Comparison of ENCODE assay signal across 14 cellular contexts in the genomic region with DNA sequence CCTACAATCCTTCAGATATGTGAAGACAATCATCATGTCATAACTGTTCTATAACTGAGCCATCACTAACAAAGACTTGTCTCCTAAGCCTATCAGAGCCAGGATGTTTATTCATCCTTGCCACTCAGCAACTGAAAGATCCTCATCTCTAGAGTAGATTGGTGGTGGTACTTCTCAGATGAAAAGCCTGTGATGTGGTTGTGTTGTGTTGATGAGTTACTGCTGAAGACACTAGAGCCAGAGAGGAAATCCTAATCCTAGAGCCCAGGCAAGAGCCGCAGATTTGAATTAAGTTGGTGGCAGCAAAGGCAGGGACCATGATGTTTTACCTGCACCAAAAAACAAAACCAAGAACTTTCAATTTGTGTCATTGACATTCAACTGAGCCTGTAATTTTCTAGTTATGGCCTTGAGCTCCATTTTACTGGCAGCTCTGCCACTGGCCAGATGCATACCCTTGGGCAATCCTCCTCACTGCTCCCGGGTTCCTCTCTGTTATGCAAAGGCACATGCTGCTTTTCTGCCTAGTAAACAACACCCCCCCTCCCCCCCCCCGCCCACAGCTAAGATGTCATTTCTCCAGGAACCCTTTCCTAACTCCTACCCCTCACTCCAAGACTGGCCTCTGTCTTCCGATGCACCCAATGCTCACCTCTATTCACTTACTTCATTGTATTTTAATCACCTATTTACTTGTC. TPM values are rescaled to one million over a fixed set of nuclear protein-coding genes. Genes with fewer than 3 reads are reported as not detected.
DNase-seq lines count a peak whose midpoint lies in the region; TF ChIP-seq lines count a peak whose summit lies in the region.
"Had no signal": no experiment of that assay in that cellular context is flagged by ENCODE, and none has a peak within 500 bp of the region (broad histone marks: within the 10 kb centered on the region; RNA-seq: fewer than 3 reads in every experiment).

No MANE protein-coding gene starts in this region.

- no peak overlapping the region for H3K4me3 Mint-ChIP-seq in activated CD4-positive, alpha-beta memory T cell treated with anti-CD3 and anti-CD28 coated beads for 36 hours
- H3K4me3 Mint-ChIP-seq: stimulated activated naive B cell treated with anti-CD40 and anti-IgM and Interleukin-4, amounts not matched to agents 10 μg/mL and 1 μg/mL and 100 μg/mL, for 72 hours had no signal

- H3K27me3 ChIP-seq in right atrium auricular region: no peaks in the 10 kb centered on the region

- H3K4me3 ChIP-seq in right atrium auricular region: no peak overlapping the region

- H3K4me1 Mint-ChIP-seq in activated CD4-positive, alpha-beta memory T cell treated with anti-CD3 and anti-CD28 coated beads for 36 hours (ENCODE audit: low read depth): peaks cover 26% of the 10 kb centered on the region

- H3K27me3 Mint-ChIP-seq in activated CD4-positive, alpha-beta memory T cell treated with anti-CD3 and anti-CD28 coated beads for 36 hours: no peaks in the 10 kb centered on the region
- H3K27me3 Mint-ChIP-seq: stimulated activated naive B cell treated with anti-CD40 and anti-IgM and Interleukin-4, amounts not matched to agents 10 μg/mL and 1 μg/mL and 100 μg/mL, for 72 hours had no signal

- H3K9me3 ChIP-seq in right atrium auricular region: no peaks in the 10 kb centered on the region

- H3K36me3 Mint-ChIP-seq in activated CD4-positive, alpha-beta memory T cell treated with anti-CD3 and anti-CD28 coated beads for 36 hours: no peaks in the 10 kb centered on the region

- H3K4me1 ChIP-seq in right atrium auricular region: peaks cover 0 to 33% of the 10 kb centered on the region in 2 donors

- H3K36me3 ChIP-seq in right atrium auricular region: no peaks in the 10 kb centered on the region

- TF ChIP-seq CTCF in right atrium auricular region (IDR thresholded peaks at IDR 0.05): no peak

- peak; percentile 53 for DNase-seq in stimulated activated CD4-positive, alpha-beta T cell treated with anti-CD3 and anti-CD28 coated beads, Interleukin-15, amount 100 ng/mL, for 24 hours
- no peak for DNase-seq in stimulated activated CD4-positive, alpha-beta T cell treated with anti-CD3 and anti-CD28 coated beads, Interleukin-12 subunit alpha, Interleukin-12 subunit beta, amount 100 ng/mL, for 4 hours
- peak; percentile 71 for DNase-seq in activated CD4-positive, alpha-beta memory T cell treated with anti-CD3 and anti-CD28 coated beads for 36 hours
- peak; percentile 58 for DNase-seq in iPS-NIHi7 (ENCODE audit: extremely low spot score)
- no peak for DNase-seq in NCI-H2171 treated with DMSO at 0.1 percent for 48 hours (lab: John Stamatoyannopoulos, UW)
- no peak for DNase-seq in amniotic stem cell (lab: John Stamatoyannopoulos, UW)
- no peak for DNase-seq in right atrium auricular region (ENCODE audit: low spot score)
- DNase-seq in caudate nucleus (lab: John Stamatoyannopoulos, UW): no peak
- DNase-seq: activated effector memory CD4-positive, alpha-beta T cell treated with Interleukin-2 at 50 U/mL for 16 hours; NCI-H1048; NCI-H446; nucleus accumbens; small intestine; stimulated activated naive B cell treated with anti-CD40 and anti-IgM and Interleukin-4, amounts not matched to agents 10 μg/mL and 1 μg/mL and 100 μg/mL, for 72 hours had no signal

- H3K27ac Mint-ChIP-seq in activated CD4-positive, alpha-beta memory T cell treated with anti-CD3 and anti-CD28 coated beads for 36 hours: peak overlapping the region; percentile 6
- H3K27ac Mint-ChIP-seq: stimulated activated naive B cell treated with anti-CD40 and anti-IgM and Interleukin-4, amounts not matched to agents 10 μg/mL and 1 μg/mL and 100 μg/mL, for 72 hours had no signal

- CTCF ChIA-PET in activated CD4-positive, alpha-beta memory T cell treated with anti-CD3 and anti-CD28 coated beads for 36 hours (lab: Charles Lee): no interaction called here

- H3K27ac ChIP-seq in right atrium auricular region: no peak overlapping the region
- H3K27ac ChIP-seq in caudate nucleus (ENCODE audit: low read depth, low read length): no peak overlapping the region

- POLR2A ChIA-PET in activated CD4-positive, alpha-beta memory T cell treated with anti-CD3 and anti-CD28 coated beads for 36 hours (lab: Charles Lee): interaction anchor here (0.7 kb wide), 1 partner anchor 73 kb away, joined by 3 read pairs; no protein-coding TSS in a partner anchor

- intact Hi-C loops in activated CD4-positive, alpha-beta memory T cell treated with anti-CD3 and anti-CD28 coated beads for 36 hours (cut with micrococcal nuclease): loop anchor here (1.0 kb wide), 6 partner anchors 33 to 274 kb away; a partner anchor contains a TSS

- H3K9me3 Mint-ChIP-seq in activated CD4-positive, alpha-beta memory T cell treated with anti-CD3 and anti-CD28 coated beads for 36 hours: no peaks in the 10 kb centered on the region

RNA-seq across cellular contexts. Expression of a gene that starts 50.2 kb away (rescaled TPM):
- total RNA-seq in activated CD4-positive, alpha-beta memory T cell treated with anti-CD3 and anti-CD28 coated beads for 36 hours: 10 to 100 TPM; 13.9 to 15.0 TPM
- 10 to 100 TPM; 14.5 to 34.2 TPM for total RNA-seq in right atrium auricular region

Comparison
In these comparisons a context has a peak if more than half of its experiments do, and no peak if none do; other contexts are left out.
1. DNase-seq: peak in stimulated activated CD4-positive, alpha-beta T cell treated with anti-CD3 and anti-CD28 coated beads, Interleukin-15, amount 100 ng/mL, for 24 hours (single experiment), activated CD4-positive, alpha-beta memory T cell treated with anti-CD3 and anti-CD28 coated beads for 36 hours (single experiment) and iPS-NIHi7 (single experiment); none in stimulated activated CD4-positive, alpha-beta T cell treated with anti-CD3 and anti-CD28 coated beads, Interleukin-12 subunit alpha, Interleukin-12 subunit beta, amount 100 ng/mL, for 4 hours (single experiment), NCI-H2171 treated with DMSO at 0.1 percent for 48 hours (single experiment), amniotic stem cell (single experiment), right atrium auricular region (single experiment) and caudate nucleus (0 of 61).